32 cellular contexts compared by ENCODE assay signal in genomic region chr10:109104806-109105205, GRCh38.
"Had no signal": no experiment of that assay in that cellular context is flagged by ENCODE, and none has a peak within 500 bp of the region (broad histone marks: within the 10 kb centered on the region; RNA-seq: fewer than 3 reads in every experiment).

No MANE protein-coding gene starts in this region.

- H3K27me3 ChIP-seq: adrenal gland, ascending aorta, body of pancreas, brain microvascular endothelial cell, breast epithelium, cardiac muscle cell had no signal

- DNase-seq: activated effector memory CD4-positive, alpha-beta T cell treated with anti-CD3 and anti-CD28 coated beads, Interleukin-2, amount 50 U/mL, for 16 hours; activated effector memory CD4-positive, alpha-beta T cell treated with Interleukin-2 at 50 U/mL for 16 hours; activated gamma-delta T cell; activated gamma-delta T cell treated with Interleukin-2 at 50 U/mL for 16 hours; activated naive CD4-positive, alpha-beta T cell; activated naive CD4-positive, alpha-beta T cell treated with anti-CD3 and anti-CD28 coated beads for 36 hours; activated naive CD4-positive, alpha-beta T cell treated with anti-CD3 and anti-CD28 coated beads, Interleukin-2, amount 10 ng/mL, durations not matched to agents 7 days and 5 days; activated naive CD4-positive, alpha-beta T cell treated with anti-CD3 and anti-CD28 coated beads, Interleukin-2, amount 50 U/mL, for 16 hours; activated naive CD4-positive, alpha-beta T cell treated with Interleukin-2 at 50 U/mL for 16 hours; activated naive CD8-positive, alpha-beta T cell treated with anti-CD3 and anti-CD28 coated beads for 36 hours; activated naive CD8-positive, alpha-beta T cell treated with anti-CD3 and anti-CD28 coated beads, Interleukin-2, amount 10 ng/mL, durations not matched to agents 7 days and 5 days; activated naive CD8-positive, alpha-beta T cell treated with anti-CD3 and anti-CD28 coated beads, Interleukin-2, amount 50 U/mL, for 24 hours; activated T-cell treated with anti-CD3 and anti-CD28 coated beads, Interleukin-2, amount 50 U/mL, for 1 hour; activated T-cell treated with anti-CD3 and anti-CD28 coated beads, Interleukin-2, amount 50 U/mL, for 24 hours; activated T-cell treated with anti-CD3 and anti-CD28 coated beads, Interleukin-2, amount 50 U/mL, for 4 hours; activated T-cell treated with anti-CD3 and anti-CD28 coated beads, Interleukin-2, amount 50 U/mL, for 48 hours; activated T-cell treated with anti-CD3 and anti-CD28 coated beads, Interleukin-2, amount 50 U/mL, for 72 hours; adrenal gland; amniotic stem cell; amygdala; anterior cingulate cortex; aorta; body of pancreas; brain microvascular endothelial cell; caudate nucleus; central memory CD4-positive, alpha-beta T cell; cerebellar nuclear complex had no signal

- H3K4me1 ChIP-seq: adrenal gland, ascending aorta, breast epithelium had no signal

- H3K36me3 ChIP-seq: adrenal gland, ascending aorta, brain microvascular endothelial cell, breast epithelium, cardiac muscle cell had no signal

- H3K4me3 ChIP-seq: adrenal gland, ascending aorta, body of pancreas, breast epithelium, cardiac muscle cell had no signal

- H3K27ac ChIP-seq: adrenal gland, ascending aorta, body of pancreas, brain microvascular endothelial cell, breast epithelium, cardiac muscle cell had no signal

- ATAC-seq: activated naive CD4-positive, alpha-beta T cell treated with anti-CD3 and anti-CD28 coated beads, Interleukin-2, amount 50 U/mL, for 72 hours; activated naive CD8-positive, alpha-beta T cell treated with anti-CD3 and anti-CD28 coated beads, Interleukin-2, amount 50 U/mL, for 24 hours; activated T-cell treated with anti-CD3 and anti-CD28 coated beads, Interleukin-2, amount 50 U/mL, for 4 hours; activated T-cell treated with anti-CD3 and anti-CD28 coated beads, Interleukin-2, amount 50 U/mL, for 72 hours; activated T-helper 17 cell treated with anti-CD3 and anti-CD28 coated beads, Interleukin-2, amount 50 U/mL, for 72 hours; body of pancreas had no signal

- H3K9me3 ChIP-seq: adrenal gland, ascending aorta, body of pancreas, breast epithelium had no signal
